In the genomic region with DNA sequence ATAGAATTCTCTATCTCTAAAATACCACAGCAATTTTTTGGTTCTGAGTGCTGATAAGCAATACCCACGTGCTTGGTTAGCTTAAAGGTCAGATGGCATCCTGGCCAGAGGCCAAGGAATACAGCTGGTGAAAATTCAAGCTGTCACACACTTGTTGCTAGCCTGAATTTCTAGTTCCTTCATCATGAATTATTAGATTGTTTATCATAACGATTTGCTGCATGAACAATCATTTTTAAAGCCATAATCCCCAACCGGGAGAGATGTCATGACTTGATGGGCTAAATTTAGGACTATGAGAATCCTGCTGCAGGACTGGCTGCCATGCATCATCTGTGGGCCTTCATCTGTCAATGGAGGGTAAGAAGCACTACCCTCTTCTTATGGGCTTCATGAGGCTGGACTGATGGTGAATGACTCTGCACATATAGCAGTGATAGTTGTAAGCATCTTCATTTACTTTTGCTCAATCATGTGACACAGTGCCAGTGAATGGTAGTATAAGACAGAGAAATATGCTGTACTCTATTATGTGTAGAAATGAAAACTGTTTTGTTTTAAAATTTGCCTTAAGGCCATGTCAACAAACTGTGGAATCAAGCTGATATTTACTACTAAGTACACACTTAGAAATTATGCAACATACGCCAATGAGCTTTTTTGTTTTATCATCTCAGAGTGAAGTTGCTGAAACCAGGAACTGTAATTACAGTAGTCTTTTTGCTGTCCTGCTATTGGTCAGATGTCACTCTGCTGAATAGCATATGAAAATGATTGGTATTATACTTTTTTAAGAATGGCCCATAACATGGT, we compare ENCODE assay signal across 14 cellular contexts.
DNase-seq lines count a peak whose midpoint lies in the region; ATAC-seq and TF ChIP-seq lines count a peak whose summit lies in the region.
"Had no signal": no experiment of that assay in that cellular context is flagged by ENCODE, and none has a peak within 500 bp of the region (broad histone marks: within the 10 kb centered on the region; RNA-seq: fewer than 3 reads in every experiment).

No MANE protein-coding gene starts in this region.

- H3K9me3 ChIP-seq in ectodermal cell (ENCODE audit: control insufficient read depth, low read length), result no peaks in the 10 kb centered on the region
- H3K9me3 ChIP-seq: upper lobe of right lung had no signal

- peak overlapping the region; percentile 37 to 86 (median 59) for H3K27ac Mint-ChIP-seq in nephron
- H3K27ac Mint-ChIP-seq: activated B cell treated with CpG ODN at 0.5 μM for 24 hours; activated naive CD8-positive, alpha-beta T cell treated with anti-CD3 and anti-CD28 coated beads, Interleukin-2, amount 10 ng/mL, durations not matched to agents 7 days and 5 days had no signal

- H3K36me3 Mint-ChIP-seq in nephron (ENCODE audit: low read depth), result no peaks in the 10 kb centered on the region
- H3K36me3 Mint-ChIP-seq: activated naive CD8-positive, alpha-beta T cell treated with anti-CD3 and anti-CD28 coated beads, Interleukin-2, amount 10 ng/mL, durations not matched to agents 7 days and 5 days had no signal

- H3K4me3 Mint-ChIP-seq in nephron, result peak overlapping the region in 2 of 3 experiments; percentile 67 to 82
- H3K4me3 Mint-ChIP-seq: activated B cell treated with CpG ODN at 0.5 μM for 24 hours; activated naive CD8-positive, alpha-beta T cell treated with anti-CD3 and anti-CD28 coated beads, Interleukin-2, amount 10 ng/mL, durations not matched to agents 7 days and 5 days; naive B cell had no signal

- H3K4me3 ChIP-seq in ectodermal cell (ENCODE audit: insufficient read depth, low read depth, low read length), result no peak overlapping the region
- H3K4me3 ChIP-seq: upper lobe of right lung had no signal

- H3K27me3 ChIP-seq in ectodermal cell (ENCODE audit: control insufficient read depth, insufficient read depth, low read length, poor library complexity, severe bottlenecking), result no peaks in the 10 kb centered on the region
- H3K27me3 ChIP-seq: upper lobe of right lung had no signal

- peak overlapping the region; percentile 74 for H3K27ac ChIP-seq in ectodermal cell (ENCODE audit: insufficient read depth, low read depth, low read length, poor library complexity, severe bottlenecking)
- H3K27ac ChIP-seq: upper lobe of right lung had no signal

- no peaks in the 10 kb centered on the region for H3K27me3 Mint-ChIP-seq in nephron (ENCODE audit: low read depth)
- H3K27me3 Mint-ChIP-seq: activated B cell treated with CpG ODN at 0.5 μM for 24 hours, naive B cell had no signal

- DNase-seq in EH (ENCODE audit: low read depth) (peak; percentile 54), NCI-H2227 treated with DMSO at 0.1 percent for 48 hours (lab: John Stamatoyannopoulos, UW) (peak; percentile 5), NOMO-1 (lab: John Stamatoyannopoulos, UW; ENCODE audit: unreplicated experiment in 2 of 2) (no peak)
- no peak for DNase-seq in stimulated activated CD4-positive, alpha-beta T cell treated with anti-CD3 and anti-CD28 coated beads, Interleukin-2, amount 100 ng/mL, for 24 hours
- DNase-seq: activated B cell treated with CpG ODN at 0.5 μM for 24 hours; activated naive CD8-positive, alpha-beta T cell treated with anti-CD3 and anti-CD28 coated beads, Interleukin-2, amount 10 ng/mL, durations not matched to agents 7 days and 5 days; H7; naive B cell; NCI-H526 treated with DMSO at 0.1 percent for 48 hours; upper lobe of right lung had no signal

- H3K4me1 ChIP-seq in ectodermal cell (ENCODE audit: control insufficient read depth, insufficient read depth, low read length), result peaks cover 17% of the 10 kb centered on the region
- H3K4me1 ChIP-seq: upper lobe of right lung had no signal

- WGBS in ectodermal cell, 2 experiments, result 92 to 93% methylated on average over 4 of the region's 4 CpGs

- ATAC-seq in GM18909 (IDR thresholded peaks at IDR 0.05; ENCODE audit: poor library complexity, unreplicated experiment), result no peak
- no peak for ATAC-seq in GM19351 (IDR thresholded peaks at IDR 0.05; ENCODE audit: unreplicated experiment)
- ATAC-seq: upper lobe of right lung had no signal

- H3K9me3 Mint-ChIP-seq in nephron, result no peaks in the 10 kb centered on the region
- H3K9me3 Mint-ChIP-seq: activated naive CD8-positive, alpha-beta T cell treated with anti-CD3 and anti-CD28 coated beads, Interleukin-2, amount 10 ng/mL, durations not matched to agents 7 days and 5 days had no signal

- H3K36me3 ChIP-seq in ectodermal cell (ENCODE audit: control insufficient read depth, insufficient read depth, low read length), result no peaks in the 10 kb centered on the region
- H3K36me3 ChIP-seq: upper lobe of right lung had no signal

- no peak for TF ChIP-seq CTCF in nephron (IDR thresholded peaks at IDR 0.05; ENCODE audit: unreplicated experiment in 3 of 3)

- H3K4me1 Mint-ChIP-seq in nephron, result peaks cover 63% of the 10 kb centered on the region
- H3K4me1 Mint-ChIP-seq: activated naive CD8-positive, alpha-beta T cell treated with anti-CD3 and anti-CD28 coated beads, Interleukin-2, amount 10 ng/mL, durations not matched to agents 7 days and 5 days had no signal

Comparison
In these comparisons a context has a peak if more than half of its experiments do, and no peak if none do; other contexts are left out.
1. DNase-seq: peak in EH (single experiment) and NCI-H2227 treated with DMSO at 0.1 percent for 48 hours (single experiment); none in NOMO-1 (0 of 2) and stimulated activated CD4-positive, alpha-beta T cell treated with anti-CD3 and anti-CD28 coated beads, Interleukin-2, amount 100 ng/mL, for 24 hours (0 of 2).